Comparison of ENCODE assay signal across 12 cellular contexts in the genomic region with DNA sequence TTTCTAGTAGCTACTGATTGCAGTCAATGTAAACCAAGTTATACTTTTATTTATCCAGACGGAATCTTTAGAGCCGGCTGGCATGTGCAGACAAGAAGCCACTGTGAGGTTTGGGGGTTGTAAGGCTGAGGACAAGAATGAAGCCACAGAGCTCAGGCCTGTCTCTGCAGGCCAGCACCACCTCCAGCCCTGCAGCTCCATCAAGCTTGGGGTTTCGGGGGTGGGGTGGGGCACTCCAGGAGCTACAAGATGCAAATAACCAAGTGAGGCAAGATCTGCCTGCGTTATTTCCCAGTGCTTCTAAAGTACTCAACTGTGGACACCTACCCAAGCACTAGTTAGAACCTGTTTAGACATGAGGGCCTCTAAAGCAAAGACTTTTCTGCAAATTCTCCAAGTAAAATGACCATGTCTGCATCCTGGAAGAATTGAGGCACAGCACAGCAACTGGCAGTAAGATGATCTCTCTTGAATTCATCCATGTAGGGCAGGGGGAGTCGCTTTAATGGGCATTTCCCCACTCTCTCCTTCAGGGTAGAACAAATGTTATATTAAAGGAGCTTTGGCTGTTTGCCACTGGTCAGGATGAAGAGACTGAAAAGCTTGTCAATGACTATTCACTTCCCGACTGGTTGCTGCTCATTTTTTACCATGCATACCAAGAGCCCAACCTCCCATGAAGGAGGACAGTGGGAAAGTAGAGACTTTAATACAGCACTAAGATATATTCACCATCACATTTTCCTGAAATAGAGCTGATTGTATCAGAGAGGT.
DNase-seq lines count a peak whose midpoint lies in the region; ATAC-seq, FAIRE-seq and TF ChIP-seq lines count a peak whose summit lies in the region.
"Had no signal": no experiment of that assay in that cellular context is flagged by ENCODE, and none has a peak within 500 bp of the region (broad histone marks: within the 10 kb centered on the region; RNA-seq: fewer than 3 reads in every experiment).

No MANE protein-coding gene starts in this region.

- no peak overlapping the region for H3K4me3 Mint-ChIP-seq in natural killer cell treated with Interleukin-12 subunit alpha and Interleukin-12 subunit beta and Interleukin-15 and Interleukin-18, amount 100 ng/mL, for 72 hours
- H3K4me3 Mint-ChIP-seq in progenitor cell of endocrine pancreas (ENCODE audit: low read depth): no peak overlapping the region
- H3K4me3 Mint-ChIP-seq: activated T-helper 1 cell treated with anti-CD3 and anti-CD28 coated beads, Interleukin-12 subunit alpha, Interleukin-12 subunit beta, Interleukin-2, Interleukin-4 antibody, amounts not matched to agents 30 ng/mL and 10 ng/mL and 1 ng/mL, durations not matched to agents 14 hours and 24 hours and 36 hours had no signal

- FAIRE-seq in RCC 7860 (lab: Jason Lieb, UNC): no peak
- FAIRE-seq: endothelial cell of umbilical vein had no signal

- H3K36me3 Mint-ChIP-seq in natural killer cell treated with Interleukin-12 subunit alpha and Interleukin-12 subunit beta and Interleukin-15 and Interleukin-18, amount 100 ng/mL, for 72 hours: no peaks in the 10 kb centered on the region
- H3K36me3 Mint-ChIP-seq in progenitor cell of endocrine pancreas (ENCODE audit: insufficient read depth): peaks cover 23% of the 10 kb centered on the region

- TF ChIP-seq CTCF in GM13977 (IDR thresholded peaks at IDR 0.05; ENCODE audit: extremely low read depth, insufficient read depth, missing control alignments): no peak
- no peak for TF ChIP-seq CTCF in progenitor cell of endocrine pancreas (IDR thresholded peaks at IDR 0.05; ENCODE audit: unreplicated experiment)

- ATAC-seq in HG03135 (IDR thresholded peaks at IDR 0.05; ENCODE audit: unreplicated experiment): peak; percentile 60
- peak; percentile 58 to 83 for ATAC-seq in natural killer cell treated with Interleukin-12 subunit alpha and Interleukin-12 subunit beta and Interleukin-15 and Interleukin-18, amount 100 ng/mL, for 72 hours
- no peak for ATAC-seq in HG03045 (IDR thresholded peaks at IDR 0.05; ENCODE audit: unreplicated experiment)

- H3K9me3 Mint-ChIP-seq in natural killer cell treated with Interleukin-12 subunit alpha and Interleukin-12 subunit beta and Interleukin-15 and Interleukin-18, amount 100 ng/mL, for 72 hours: no peaks in the 10 kb centered on the region
- peaks cover 4% of the 10 kb centered on the region for H3K9me3 Mint-ChIP-seq in progenitor cell of endocrine pancreas (ENCODE audit: low read depth)

- in situ Hi-C loops in GM13977 (cut with MboI; ENCODE audit: low pct_unique_long_range_greater_than_20kb, low sequenced_read_pairs, unreplicated experiment): no loop called here

- peaks cover 0 to 15% of the 10 kb centered on the region in 2 donors for H3K4me1 Mint-ChIP-seq in natural killer cell treated with Interleukin-12 subunit alpha and Interleukin-12 subunit beta and Interleukin-15 and Interleukin-18, amount 100 ng/mL, for 72 hours (ENCODE audit: low read depth in 2 of 2)
- H3K4me1 Mint-ChIP-seq in progenitor cell of endocrine pancreas (ENCODE audit: low read depth): peaks cover 19% of the 10 kb centered on the region

- DNase-seq in GM13977 (ENCODE audit: low spot score): peak; percentile 31
- DNase-seq in astrocyte of the hippocampus (ENCODE audit: low read depth, low spot score): peak; percentile 42
- no peak for DNase-seq in natural killer cell treated with Interleukin-12 subunit alpha and Interleukin-12 subunit beta and Interleukin-15 and Interleukin-18, amount 100 ng/mL, for 72 hours (ENCODE audit: low spot score)
- no peak for DNase-seq in GM19238 (ENCODE audit: insufficient read length, low spot score)
- DNase-seq in progenitor cell of endocrine pancreas (ENCODE audit: low spot score, unreplicated experiment): no peak
- DNase-seq in RCC 7860 (ENCODE audit: low spot score): no peak
- DNase-seq: DND-41, KBM-7 had no signal

- peaks cover 2 to 6% of the 10 kb centered on the region in 2 donors for H3K27me3 Mint-ChIP-seq in natural killer cell treated with Interleukin-12 subunit alpha and Interleukin-12 subunit beta and Interleukin-15 and Interleukin-18, amount 100 ng/mL, for 72 hours
- no peaks in the 10 kb centered on the region for H3K27me3 Mint-ChIP-seq in progenitor cell of endocrine pancreas

- peak overlapping the region in 1 of 2 donors; percentile 16 for H3K27ac Mint-ChIP-seq in natural killer cell treated with Interleukin-12 subunit alpha and Interleukin-12 subunit beta and Interleukin-15 and Interleukin-18, amount 100 ng/mL, for 72 hours
- no peak overlapping the region for H3K27ac Mint-ChIP-seq in progenitor cell of endocrine pancreas
- H3K27ac Mint-ChIP-seq: activated T-helper 1 cell treated with anti-CD3 and anti-CD28 coated beads, Interleukin-12 subunit alpha, Interleukin-12 subunit beta, Interleukin-2, Interleukin-4 antibody, amounts not matched to agents 30 ng/mL and 10 ng/mL and 1 ng/mL, durations not matched to agents 14 hours and 24 hours and 36 hours had no signal

Comparison
In these comparisons a context has a peak if more than half of its experiments do, and no peak if none do; other contexts are left out.
1. DNase-seq: peak in GM13977 (single experiment) and astrocyte of the hippocampus (single experiment); none in natural killer cell treated with Interleukin-12 subunit alpha and Interleukin-12 subunit beta and Interleukin-15 and Interleukin-18, amount 100 ng/mL, for 72 hours (single experiment), GM19238 (single experiment), progenitor cell of endocrine pancreas (single experiment) and RCC 7860 (single experiment).